Comparison of ENCODE assay signal across 13 cellular contexts in genomic region chr14:76951149-76951548, GRCh38.
A peak's percentile ranks its signal among the peaks of the same experiment; 100 is the strongest.
DNase-seq lines count a peak whose midpoint lies in the region; TF ChIP-seq lines count a peak whose summit lies in the region.
"Had no signal": no experiment of that assay in that cellular context is flagged by ENCODE, and none has a peak within 500 bp of the region (broad histone marks: within the 10 kb centered on the region; RNA-seq: fewer than 3 reads in every experiment).

No MANE protein-coding gene starts in this region.

- no peak for TF ChIP-seq EP300 in sigmoid colon (IDR thresholded peaks at IDR 0.05)

- H2AFZ ChIP-seq in fibroblast of lung (ENCODE audit: low read length), result no peak overlapping the region

- DNase-seq in SK-N-MC (ENCODE audit: low read depth, low spot score) (no peak), fibroblast of lung (ENCODE audit: low read depth in 2 of 2) (peak; percentile 36 to 60), sigmoid colon (no peak), foreskin melanocyte (no peak), globus pallidus (ENCODE audit: low spot score) (no peak), NCI-H2029 (lab: John Stamatoyannopoulos, UW) (no peak)
- DNase-seq in stimulated activated CD4-positive, alpha-beta T cell treated with anti-CD3 and anti-CD28 coated beads, Interleukin-4, amount 100 ng/mL, for 4 hours, result no peak
- DNase-seq: activated CD4-positive, alpha-beta T cell treated with anti-CD3 and anti-CD28 coated beads for 1 hour; CD8-positive, alpha-beta memory T cell; NCI-H2107; stimulated activated CD4-positive, alpha-beta T cell treated with anti-CD3 and anti-CD28 coated beads, Interleukin-2, amount 100 ng/mL, for 24 hours had no signal

- peak overlapping the region in 10 of 11 experiments; percentile 2 to 71 (median 48); a peak in 15 of 22 replicates for H3K27ac ChIP-seq in BLaER1 treated with 17β-estradiol and CSF1 and Interleukin-3, amounts not matched to agents 10 nM and 100 nM
- H3K27ac ChIP-seq in SK-N-MC, result peak overlapping the region; percentile 73; the same call in 1 of the 2 replicates
- no peak overlapping the region for H3K27ac ChIP-seq in fibroblast of lung (ENCODE audit: insufficient read depth, low read length)
- H3K27ac ChIP-seq in sigmoid colon, result peak overlapping the region; percentile 41 to 97 (median 72)
- H3K27ac ChIP-seq: KMS-11 had no signal

- intact Hi-C loops in sigmoid colon (cut with DNase I), result no loop called here

- H3K36me3 ChIP-seq in BLaER1 treated with 17β-estradiol and CSF1 and Interleukin-3, amounts not matched to agents 10 nM and 100 nM, result no peaks in the 10 kb centered on the region
- no peaks in the 10 kb centered on the region for H3K36me3 ChIP-seq in SK-N-MC (ENCODE audit: insufficient read depth, low read length)
- no peaks in the 10 kb centered on the region for H3K36me3 ChIP-seq in fibroblast of lung (ENCODE audit: control insufficient read depth, insufficient read depth, low read length)
- no peaks in the 10 kb centered on the region for H3K36me3 ChIP-seq in sigmoid colon

- peak overlapping the region; percentile 10 to 96 (median 68); a peak in 21 of 22 replicates for H3K4me2 ChIP-seq in BLaER1 treated with 17β-estradiol and CSF1 and Interleukin-3, amounts not matched to agents 10 nM and 100 nM
- no peak overlapping the region for H3K4me2 ChIP-seq in fibroblast of lung (ENCODE audit: extremely low read depth, insufficient read depth, low read length)
- H3K4me2 ChIP-seq: KMS-11 had no signal

- no peak overlapping the region for H3K4me3 ChIP-seq in BLaER1 treated with 17β-estradiol and CSF1 and Interleukin-3, amounts not matched to agents 10 nM and 100 nM
- H3K4me3 ChIP-seq in SK-N-MC, result no peak overlapping the region
- H3K4me3 ChIP-seq in fibroblast of lung (replicated peaks in 1 of 4; ENCODE audit: control extremely low read depth in 1 of 4, insufficient read depth in 1 of 4, low read depth in 3 of 4, low read length in 4 of 4), result no peak overlapping the region
- no peak overlapping the region for H3K4me3 ChIP-seq in sigmoid colon

- no peaks in the 10 kb centered on the region for H3K27me3 ChIP-seq in BLaER1 treated with 17β-estradiol and CSF1 and Interleukin-3, amounts not matched to agents 10 nM and 100 nM
- H3K27me3 ChIP-seq in fibroblast of lung (ENCODE audit: control insufficient read depth, insufficient read depth, low read length) (no peaks in the 10 kb centered on the region), sigmoid colon (no peaks in the 10 kb centered on the region)

- H4K20me1 ChIP-seq in BLaER1 treated with 17β-estradiol and CSF1 and Interleukin-3, amounts not matched to agents 10 nM and 100 nM, result no peaks in the 10 kb centered on the region
- no peaks in the 10 kb centered on the region for H4K20me1 ChIP-seq in fibroblast of lung (ENCODE audit: control insufficient read depth, extremely low read depth, insufficient read depth, low read length)

- H3K9ac ChIP-seq in BLaER1 treated with 17β-estradiol and CSF1 and Interleukin-3, amounts not matched to agents 10 nM and 100 nM, result peak overlapping the region in 3 of 11 experiments; percentile 19 to 24 (median 22); a peak in 2 of 22 replicates
- H3K9ac ChIP-seq in SK-N-MC (ENCODE audit: insufficient read length) (no peak overlapping the region), fibroblast of lung (ENCODE audit: insufficient read depth, low read length) (no peak overlapping the region)
- H3K9ac ChIP-seq: KMS-11 had no signal

- peaks cover 69 to 99% (median 89%) of the 10 kb centered on the region in 10 experiments for H3K4me1 ChIP-seq in BLaER1 treated with 17β-estradiol and CSF1 and Interleukin-3, amounts not matched to agents 10 nM and 100 nM
- peaks cover 39% of the 10 kb centered on the region for H3K4me1 ChIP-seq in fibroblast of lung (ENCODE audit: control insufficient read depth, extremely low read depth, insufficient read depth, low read length)
- H3K4me1 ChIP-seq in sigmoid colon, result peaks cover 3 to 78% (median 69%) of the 10 kb centered on the region in 4 donors

- no peaks in the 10 kb centered on the region for H3K9me3 ChIP-seq in BLaER1 treated with 17β-estradiol and CSF1 and Interleukin-3, amounts not matched to agents 10 nM and 100 nM (replicated peaks in 1 of 11)
- H3K9me3 ChIP-seq in SK-N-MC (ENCODE audit: low read depth, low read length) (no peaks in the 10 kb centered on the region), fibroblast of lung (ENCODE audit: control insufficient read depth, insufficient read depth, low read depth, low read length) (no peaks in the 10 kb centered on the region), sigmoid colon (no peaks in the 10 kb centered on the region)

- no peak for TF ChIP-seq POLR2A in sigmoid colon (IDR thresholded peaks at IDR 0.05)

- H3K79me2 ChIP-seq in fibroblast of lung (ENCODE audit: control insufficient read depth, insufficient read depth, low read length), result no peaks in the 10 kb centered on the region

- 76 to 85% methylated on average over 10 of the region's 10 CpGs for WGBS in sigmoid colon, 2 donors

- TF ChIP-seq CTCF in fibroblast of lung (conservative IDR thresholded peaks at IDR 0.05 in 1 of 2, IDR thresholded peaks at IDR 0.05 in 1 of 2; ENCODE audit: low read depth in 1 of 2, low read length in 2 of 2) (no peak), sigmoid colon (IDR thresholded peaks at IDR 0.05) (no peak)

Comparison
In these comparisons a context has a peak if more than half of its experiments do, and no peak if none do; other contexts are left out.
1. DNase-seq: peak in fibroblast of lung (2 of 2); none in SK-N-MC (single experiment), sigmoid colon (single experiment), stimulated activated CD4-positive, alpha-beta T cell treated with anti-CD3 and anti-CD28 coated beads, Interleukin-4, amount 100 ng/mL, for 4 hours (0 of 2), foreskin melanocyte (single experiment), globus pallidus (single experiment) and NCI-H2029 (single experiment).